In genomic region chr3:129428382-129429079, GRCh38 we compare ENCODE assay signal across 8 cellular contexts. TPM values are rescaled to one million over a fixed set of nuclear protein-coding genes. Genes with fewer than 3 reads are reported as not detected.
DNase-seq lines count a peak whose midpoint lies in the region; ATAC-seq and TF ChIP-seq lines count a peak whose summit lies in the region.

TSS of gene EFCAB12 (minus strand) at chr3:129428636. CDS start at chr3:129428488, 148 bp downstream.

- peaks cover 32% of the 10 kb centered on the region for H3K36me3 ChIP-seq in HUES6 (ENCODE audit: control insufficient read depth, insufficient read depth, low read length)

- peaks cover 6% of the 10 kb centered on the region for H3K27me3 Mint-ChIP-seq in neural crest cell (ENCODE audit: low read depth)

- H3K4me3 Mint-ChIP-seq in neural crest cell: peak within 1 kb of the TSS; percentile 91

- peaks cover 9% of the 10 kb centered on the region for H3K36me3 Mint-ChIP-seq in neural crest cell (ENCODE audit: low read depth)

- H3K9me3 ChIP-seq in HUES6 (ENCODE audit: control insufficient read depth, insufficient read depth, low read depth, low read length): no peaks in the 10 kb centered on the region

- ATAC-seq in GM21367 (IDR thresholded peaks at IDR 0.05; ENCODE audit: unreplicated experiment): peak; percentile 82
- peak; percentile 88 for ATAC-seq in stimulated activated naive CD8-positive, alpha-beta T cell treated with anti-CD3 and anti-CD28 coated beads, Interleukin-15, Interleukin-2, amounts not matched to agents 100 U/mL and 50 U/mL, for 24 hours

- H3K4me1 Mint-ChIP-seq in neural crest cell: peaks cover 49% of the 10 kb centered on the region

- peak within 1 kb of the TSS; percentile 26; the same call in 1 of the 2 replicates for H3K27ac ChIP-seq in HUES6 (ENCODE audit: low read depth, low read length)
- peak within 1 kb of the TSS; percentile 68 for H3K27ac ChIP-seq in RWPE1

- H3K27me3 ChIP-seq in HUES6 (ENCODE audit: control insufficient read depth, insufficient read depth, low read length): peaks cover 12% of the 10 kb centered on the region

- DNase-seq in COLO668 (lab: John Stamatoyannopoulos, UW; ENCODE audit: unreplicated experiment) (peak; percentile 87), RWPE1 (ENCODE audit: low spot score) (peak; percentile 95), foreskin fibroblast (peak; percentile 91 to 98), neural crest cell (ENCODE audit: low read depth, low spot score) (peak; percentile 92)
- DNase-seq in activated naive CD4-positive, alpha-beta T cell (lab: John Stamatoyannopoulos, UW): peak; percentile 68 to 83 (median 78)
- peak; percentile 92 for DNase-seq in stimulated activated naive CD8-positive, alpha-beta T cell treated with anti-CD3 and anti-CD28 coated beads, Interleukin-15, Interleukin-2, amounts not matched to agents 100 U/mL and 50 U/mL, for 24 hours

- TF ChIP-seq CTCF in RWPE1 (conservative IDR thresholded peaks at IDR 0.05; ENCODE audit: low read depth) (no peak), foreskin fibroblast (IDR thresholded peaks at IDR 0.05; ENCODE audit: low read depth, low read length) (peak; percentile 4), neural crest cell (conservative IDR thresholded peaks at IDR 0.05) (no peak)

- peak within 1 kb of the TSS; percentile 55 for H3K9ac ChIP-seq in HUES6 (ENCODE audit: low read length)

- no peaks in the 10 kb centered on the region for H3K9me3 Mint-ChIP-seq in neural crest cell

- POLR2A ChIA-PET in RWPE1 (lab: Yijun Ruan, JAX; ENCODE audit: low non-redundant PET): no interaction called here

- H3K4me3 ChIP-seq in HUES6 (ENCODE audit: low read depth, low read length) (peak within 1 kb of the TSS; percentile 64), foreskin fibroblast (ENCODE audit: low read depth in 1 of 2, low read length in 2 of 2) (peak within 1 kb of the TSS; percentile 47 to 84)

- CTCF ChIA-PET in RWPE1 (lab: Yijun Ruan, JAX): interaction anchor here (0.9 kb wide), 1 partner anchor 30 kb away, joined by 3 read pairs; no protein-coding TSS in a partner anchor

- peaks cover 40% of the 10 kb centered on the region for H3K4me1 ChIP-seq in HUES6 (ENCODE audit: control insufficient read depth, insufficient read depth, low read length)

- peak within 1 kb of the TSS; percentile 97 for H3K27ac Mint-ChIP-seq in neural crest cell (ENCODE audit: unreplicated experiment)

RNA-seq across cellular contexts. Expression of gene EFCAB12, which starts in this region (rescaled TPM):
- 3.1 and 4.0 TPM in 2 replicates for total RNA-seq in neural crest cell

Comparison
In these comparisons a context has a peak if more than half of its experiments do, and no peak if none do; other contexts are left out.
1. Peak in every context shown above with its lines: DNase-seq, ATAC-seq, H3K4me3 ChIP-seq and H3K27ac ChIP-seq.